ENCODE assay signal across 22 cellular contexts in genomic region chr20:64066984-64067605, GRCh38. TPM values are rescaled to one million over a fixed set of nuclear protein-coding genes. Genes with fewer than 3 reads are reported as not detected.
DNase-seq lines count a peak whose midpoint lies in the region; ATAC-seq and TF ChIP-seq lines count a peak whose summit lies in the region.
"Had no signal": no experiment of that assay in that cellular context is flagged by ENCODE, and none has a peak within 500 bp of the region (broad histone marks: within the 10 kb centered on the region; RNA-seq: fewer than 3 reads in every experiment).

No MANE protein-coding gene starts in this region.

- no peaks in the 10 kb centered on the region for H3K27me3 ChIP-seq in trophoblast cell (ENCODE audit: insufficient read depth, low read length)
- no peaks in the 10 kb centered on the region for H3K27me3 ChIP-seq in H7 (ENCODE audit: control insufficient read depth, insufficient read depth, low read length)
- H3K27me3 ChIP-seq: body of pancreas, right atrium auricular region had no signal

- H3K27ac ChIP-seq in trophoblast cell (ENCODE audit: low read depth, low read length), result no peak overlapping the region
- H3K27ac ChIP-seq: body of pancreas, coronary artery, right atrium auricular region had no signal

- DNase-seq in activated CD8-positive, alpha-beta T cell treated with anti-CD3 and anti-CD28 coated beads, Interleukin-2, amount 10 ng/mL, durations not matched to agents 7 days and 5 days, result no peak
- DNase-seq in activated CD8-positive, alpha-beta T cell treated with anti-CD3 and anti-CD28 coated beads for 36 hours, result no peak
- DNase-seq in activated CD4-positive, alpha-beta memory T cell treated with anti-CD3 and anti-CD28 coated beads, Interleukin-2, amount 10 ng/mL, durations not matched to agents 7 days and 5 days, result no peak
- DNase-seq in neural crest cell (ENCODE audit: low read depth, low spot score) (no peak), trophoblast cell (no peak), cerebellar cortex (ENCODE audit: low spot score) (no peak), H7 (no peak)
- DNase-seq: body of pancreas; CD4-positive, CD25-positive, alpha-beta regulatory T cell; DMS79 treated with DMSO at 0.1 percent for 48 hours; NCI-H1930; SHP77 treated with DMSO at 0.1 percent for 48 hours; stimulated activated CD4-positive, alpha-beta T cell treated with anti-CD3 and anti-CD28 coated beads, Interleukin-15, amount 100 ng/mL, for 24 hours had no signal

- H3K27ac Mint-ChIP-seq in activated CD8-positive, alpha-beta T cell treated with anti-CD3 and anti-CD28 coated beads, Interleukin-2, amount 10 ng/mL, durations not matched to agents 7 days and 5 days, result peak overlapping the region; percentile 95
- H3K27ac Mint-ChIP-seq in activated CD8-positive, alpha-beta T cell treated with anti-CD3 and anti-CD28 coated beads for 36 hours, result no peak overlapping the region
- H3K27ac Mint-ChIP-seq in IgD-negative memory B cell (peak overlapping the region in 2 of 3 donors; percentile 73 to 87), neural crest cell (ENCODE audit: unreplicated experiment) (no peak overlapping the region)
- peak overlapping the region; percentile 89 for H3K27ac Mint-ChIP-seq in activated CD4-positive, alpha-beta memory T cell treated with anti-CD3 and anti-CD28 coated beads, Interleukin-2, amount 10 ng/mL, durations not matched to agents 7 days and 5 days
- H3K27ac Mint-ChIP-seq: activated naive CD8-positive, alpha-beta T cell; stimulated activated naive CD8-positive, alpha-beta T cell treated with anti-CD3 and anti-CD28 coated beads, Interleukin-15, Interleukin-2, amounts not matched to agents 100 ng/mL and 50 ng/mL, for 24 hours; type B pancreatic cell had no signal

- H3K9ac ChIP-seq in trophoblast cell (ENCODE audit: low read length), result no peak overlapping the region

- no peak for TF ChIP-seq CTCF in activated CD8-positive, alpha-beta T cell treated with anti-CD3 and anti-CD28 coated beads for 36 hours (IDR thresholded peaks at IDR 0.05)
- TF ChIP-seq CTCF in neural crest cell (conservative IDR thresholded peaks at IDR 0.05), result no peak

- no peak overlapping the region for H3K18ac ChIP-seq in trophoblast cell (ENCODE audit: low read length)

- no peak for ATAC-seq in activated CD8-positive, alpha-beta T cell treated with anti-CD3 and anti-CD28 coated beads, Interleukin-2, amount 10 ng/mL, durations not matched to agents 7 days and 5 days
- ATAC-seq in activated CD8-positive, alpha-beta T cell treated with anti-CD3 and anti-CD28 coated beads for 36 hours, result no peak
- ATAC-seq: body of pancreas had no signal

- H3K9me3 ChIP-seq in trophoblast cell (ENCODE audit: insufficient read depth, low read depth, low read length), result no peaks in the 10 kb centered on the region
- H3K9me3 ChIP-seq: body of pancreas, right atrium auricular region had no signal

- peaks cover 12% of the 10 kb centered on the region for H3K79me1 ChIP-seq in trophoblast cell (ENCODE audit: low read length)

- H4K91ac ChIP-seq in trophoblast cell (ENCODE audit: low read depth, low read length), result no peak overlapping the region

- peak overlapping the region; percentile 12 for H3K4me3 Mint-ChIP-seq in activated CD8-positive, alpha-beta T cell treated with anti-CD3 and anti-CD28 coated beads, Interleukin-2, amount 10 ng/mL, durations not matched to agents 7 days and 5 days
- H3K4me3 Mint-ChIP-seq in activated CD8-positive, alpha-beta T cell treated with anti-CD3 and anti-CD28 coated beads for 36 hours, result no peak overlapping the region
- no peak overlapping the region for H3K4me3 Mint-ChIP-seq in IgD-negative memory B cell
- peak overlapping the region; percentile 54 for H3K4me3 Mint-ChIP-seq in activated CD4-positive, alpha-beta memory T cell treated with anti-CD3 and anti-CD28 coated beads, Interleukin-2, amount 10 ng/mL, durations not matched to agents 7 days and 5 days
- H3K4me3 Mint-ChIP-seq in neural crest cell, result peak overlapping the region; percentile 19
- H3K4me3 Mint-ChIP-seq: activated naive CD8-positive, alpha-beta T cell; stimulated activated naive CD8-positive, alpha-beta T cell treated with anti-CD3 and anti-CD28 coated beads, Interleukin-15, Interleukin-2, amounts not matched to agents 100 ng/mL and 50 ng/mL, for 24 hours; type B pancreatic cell had no signal

- CTCF ChIA-PET in activated CD8-positive, alpha-beta T cell treated with anti-CD3 and anti-CD28 coated beads, Interleukin-2, amount 10 ng/mL, durations not matched to agents 7 days and 5 days (lab: Charles Lee), result interaction anchor here (1.6 to 2.0 kb wide), 2 partner anchors 10 to 54 kb away, joined by 6 to 7 read pairs; no protein-coding TSS in a partner anchor
- CTCF ChIA-PET in activated CD8-positive, alpha-beta T cell treated with anti-CD3 and anti-CD28 coated beads for 36 hours (lab: Charles Lee), result interaction anchor here (1.0 to 1.2 kb wide), 2 partner anchors 8 to 16 kb away, joined by 4 to 5 read pairs; no protein-coding TSS in a partner anchor
- CTCF ChIA-PET in activated CD4-positive, alpha-beta memory T cell treated with anti-CD3 and anti-CD28 coated beads, Interleukin-2, amount 10 ng/mL, durations not matched to agents 7 days and 5 days (lab: Charles Lee), result interaction anchor here (2.3 kb wide), 1 partner anchor 11 kb away, joined by 12 read pairs; the partner anchor contains the start of gene RGS19

- H3K9me3 Mint-ChIP-seq in activated CD8-positive, alpha-beta T cell treated with anti-CD3 and anti-CD28 coated beads, Interleukin-2, amount 10 ng/mL, durations not matched to agents 7 days and 5 days (ENCODE audit: insufficient read depth), result no peaks in the 10 kb centered on the region
- H3K9me3 Mint-ChIP-seq in activated CD8-positive, alpha-beta T cell treated with anti-CD3 and anti-CD28 coated beads for 36 hours, result no peaks in the 10 kb centered on the region
- H3K9me3 Mint-ChIP-seq in IgD-negative memory B cell (no peaks in the 10 kb centered on the region), neural crest cell (no peaks in the 10 kb centered on the region)
- no peaks in the 10 kb centered on the region for H3K9me3 Mint-ChIP-seq in activated CD4-positive, alpha-beta memory T cell treated with anti-CD3 and anti-CD28 coated beads, Interleukin-2, amount 10 ng/mL, durations not matched to agents 7 days and 5 days
- H3K9me3 Mint-ChIP-seq: CD4-positive, CD25-positive, alpha-beta regulatory T cell; stimulated activated naive CD8-positive, alpha-beta T cell treated with anti-CD3 and anti-CD28 coated beads, Interleukin-15, Interleukin-2, amounts not matched to agents 100 ng/mL and 50 ng/mL, for 24 hours; type B pancreatic cell had no signal

- H2AK5ac ChIP-seq in trophoblast cell (ENCODE audit: low read length), result no peak overlapping the region

- H3K4me3 ChIP-seq in trophoblast cell (ENCODE audit: low read depth, low read length) (no peak overlapping the region), H7 (ENCODE audit: insufficient read depth, low read depth, low read length) (no peak overlapping the region)
- H3K4me3 ChIP-seq: body of pancreas, coronary artery, right atrium auricular region had no signal

- no peak overlapping the region for H4K12ac ChIP-seq in trophoblast cell (ENCODE audit: low read depth, low read length)

- H3K14ac ChIP-seq in trophoblast cell (ENCODE audit: low read length), result no peak overlapping the region

- intact Hi-C loops in activated CD8-positive, alpha-beta T cell treated with anti-CD3 and anti-CD28 coated beads for 36 hours (cut with micrococcal nuclease), result loop anchor here (10.0 kb wide), 1 partner anchor 92 kb away; the partner anchor contains the start of gene SAMD10

- no peak overlapping the region for H4K8ac ChIP-seq in trophoblast cell (ENCODE audit: low read depth, low read length)

- H3K4me1 Mint-ChIP-seq in activated CD8-positive, alpha-beta T cell treated with anti-CD3 and anti-CD28 coated beads, Interleukin-2, amount 10 ng/mL, durations not matched to agents 7 days and 5 days (ENCODE audit: low read depth), result peaks cover 66% of the 10 kb centered on the region
- H3K4me1 Mint-ChIP-seq in activated CD8-positive, alpha-beta T cell treated with anti-CD3 and anti-CD28 coated beads for 36 hours (ENCODE audit: low read depth), result peaks cover 35% of the 10 kb centered on the region
- H3K4me1 Mint-ChIP-seq in IgD-negative memory B cell (peaks cover 17 to 37% (median 28%) of the 10 kb centered on the region in 3 donors), neural crest cell (peaks cover 23% of the 10 kb centered on the region)
- peaks cover 63% of the 10 kb centered on the region for H3K4me1 Mint-ChIP-seq in activated CD4-positive, alpha-beta memory T cell treated with anti-CD3 and anti-CD28 coated beads, Interleukin-2, amount 10 ng/mL, durations not matched to agents 7 days and 5 days

- H3K4ac ChIP-seq in trophoblast cell (ENCODE audit: low read depth, low read length), result no peak overlapping the region

- H3K23ac ChIP-seq in trophoblast cell (ENCODE audit: low read length), result no peak overlapping the region

- H2BK12ac ChIP-seq in trophoblast cell (ENCODE audit: low read length), result no peak overlapping the region

- H3K36me3 ChIP-seq in trophoblast cell (ENCODE audit: control insufficient read depth in 1 of 2, insufficient read depth in 2 of 2, low read length in 2 of 2) (peaks cover 0 to 7% of the 10 kb centered on the region in 2 experiments), H7 (replicated peaks; ENCODE audit: control insufficient read depth, insufficient read depth, low read length) (no peaks in the 10 kb centered on the region; the same call in 1 of the 2 replicates)
- H3K36me3 ChIP-seq: right atrium auricular region had no signal

- POLR2A ChIA-PET in activated CD8-positive, alpha-beta T cell treated with anti-CD3 and anti-CD28 coated beads, Interleukin-2, amount 10 ng/mL, durations not matched to agents 7 days and 5 days (lab: Charles Lee), result interaction anchor here (0.6 to 2.6 kb wide), 3 partner anchors 10 to 134 kb away, joined by 3 to 11 read pairs (median 5); partner anchors contain the start of genes OPRL1 and RGS19
- POLR2A ChIA-PET in activated CD8-positive, alpha-beta T cell treated with anti-CD3 and anti-CD28 coated beads for 36 hours (lab: Charles Lee), result interaction anchor here (0.7 to 1.9 kb wide), 5 partner anchors 9 to 79 kb away, joined by 3 to 7 read pairs (median 4); partner anchors contain the start of genes OPRL1 and RGS19
- POLR2A ChIA-PET in activated CD4-positive, alpha-beta memory T cell treated with anti-CD3 and anti-CD28 coated beads, Interleukin-2, amount 10 ng/mL, durations not matched to agents 7 days and 5 days (lab: Charles Lee), result interaction anchor here (1.1 to 4.6 kb wide), 5 partner anchors 11 to 530 kb away, joined by 3 to 74 read pairs (median 5); partner anchors contain the start of genes LKAAEAR1, OPRL1 and RGS19

- H2BK120ac ChIP-seq in trophoblast cell (ENCODE audit: insufficient read depth, low read length, poor library complexity), result no peak overlapping the region

- no peak overlapping the region for H3K4me2 ChIP-seq in trophoblast cell (ENCODE audit: low read length)

- peaks cover 4% of the 10 kb centered on the region for H3K36me3 Mint-ChIP-seq in activated CD8-positive, alpha-beta T cell treated with anti-CD3 and anti-CD28 coated beads, Interleukin-2, amount 10 ng/mL, durations not matched to agents 7 days and 5 days (ENCODE audit: low read depth)
- H3K36me3 Mint-ChIP-seq in activated CD8-positive, alpha-beta T cell treated with anti-CD3 and anti-CD28 coated beads for 36 hours (ENCODE audit: low read depth), result no peaks in the 10 kb centered on the region
- peaks cover 1% of the 10 kb centered on the region for H3K36me3 Mint-ChIP-seq in IgD-negative memory B cell
- peaks cover 9% of the 10 kb centered on the region for H3K36me3 Mint-ChIP-seq in activated CD4-positive, alpha-beta memory T cell treated with anti-CD3 and anti-CD28 coated beads, Interleukin-2, amount 10 ng/mL, durations not matched to agents 7 days and 5 days (ENCODE audit: low read depth)
- H3K36me3 Mint-ChIP-seq in neural crest cell (ENCODE audit: low read depth), result no peaks in the 10 kb centered on the region
- H3K36me3 Mint-ChIP-seq: activated naive CD8-positive, alpha-beta T cell; CD4-positive, CD25-positive, alpha-beta regulatory T cell; type B pancreatic cell had no signal

- peaks cover 12% of the 10 kb centered on the region for H3K79me2 ChIP-seq in trophoblast cell (ENCODE audit: control insufficient read depth, insufficient read depth, low read length, poor library complexity)

- no peaks in the 10 kb centered on the region for H3K27me3 Mint-ChIP-seq in activated CD8-positive, alpha-beta T cell treated with anti-CD3 and anti-CD28 coated beads, Interleukin-2, amount 10 ng/mL, durations not matched to agents 7 days and 5 days (ENCODE audit: low read depth)
- no peaks in the 10 kb centered on the region for H3K27me3 Mint-ChIP-seq in activated CD8-positive, alpha-beta T cell treated with anti-CD3 and anti-CD28 coated beads for 36 hours
- H3K27me3 Mint-ChIP-seq in IgD-negative memory B cell (peaks cover 4% of the 10 kb centered on the region), neural crest cell (ENCODE audit: low read depth) (no peaks in the 10 kb centered on the region)
- H3K27me3 Mint-ChIP-seq in activated CD4-positive, alpha-beta memory T cell treated with anti-CD3 and anti-CD28 coated beads, Interleukin-2, amount 10 ng/mL, durations not matched to agents 7 days and 5 days, result no peaks in the 10 kb centered on the region
- H3K27me3 Mint-ChIP-seq: activated naive CD8-positive, alpha-beta T cell; CD4-positive, CD25-positive, alpha-beta regulatory T cell; stimulated activated naive CD8-positive, alpha-beta T cell treated with anti-CD3 and anti-CD28 coated beads, Interleukin-15, Interleukin-2, amounts not matched to agents 100 ng/mL and 50 ng/mL, for 24 hours; type B pancreatic cell had no signal

- H2BK5ac ChIP-seq in trophoblast cell (ENCODE audit: low read depth, low read length, poor library complexity), result no peak overlapping the region

- H2AFZ ChIP-seq in trophoblast cell (ENCODE audit: insufficient read depth, low read length, poor library complexity), result no peak overlapping the region

- no CpG with 5 or more reads among the region's 6 CpGs for WGBS in trophoblast cell (ENCODE audit: extremely low coverage, insufficient coverage, insufficient read length)

- H3K4me1 ChIP-seq in trophoblast cell (ENCODE audit: control insufficient read depth in 1 of 2, insufficient read depth in 2 of 2, low read length in 2 of 2), result peaks cover 14 to 18% of the 10 kb centered on the region in 2 experiments

RNA-seq across cellular contexts. Expression of gene TCEA2, which starts 4.1 kb away (rescaled TPM):
- 10 to 100 TPM; 49.6 to 55.3 TPM for total RNA-seq in activated CD8-positive, alpha-beta T cell treated with anti-CD3 and anti-CD28 coated beads, Interleukin-2, amount 10 ng/mL, durations not matched to agents 7 days and 5 days
- 10 to 100 TPM; 30.0 to 33.0 TPM for total RNA-seq in activated CD8-positive, alpha-beta T cell treated with anti-CD3 and anti-CD28 coated beads for 36 hours
- 41.3 TPM for polyA plus RNA-seq in IgD-negative memory B cell
- 10 to 100 TPM; 66.3 to 74.1 TPM for total RNA-seq in activated CD4-positive, alpha-beta memory T cell treated with anti-CD3 and anti-CD28 coated beads, Interleukin-2, amount 10 ng/mL, durations not matched to agents 7 days and 5 days
- total RNA-seq in neural crest cell, result 82.5 and 83.3 TPM in 2 replicates
- 55.8 and 60.4 TPM in 2 replicates for polyA plus RNA-seq in trophoblast cell (2013)
- total RNA-seq in H7 (2014; rRNA removed; shearing (Covaris generic)), result 27.3 and 29.4 TPM in 2 replicates

RNA-seq across cellular contexts. Expression of gene RGS19, which starts 12.2 kb away (rescaled TPM):
- total RNA-seq in activated CD8-positive, alpha-beta T cell treated with anti-CD3 and anti-CD28 coated beads, Interleukin-2, amount 10 ng/mL, durations not matched to agents 7 days and 5 days, result 100 to 1,000 TPM; 130 to 135 TPM
- 10 to 100 TPM; 42.5 to 44.1 TPM for total RNA-seq in activated CD8-positive, alpha-beta T cell treated with anti-CD3 and anti-CD28 coated beads for 36 hours
- 202 TPM for polyA plus RNA-seq in IgD-negative memory B cell
- total RNA-seq in activated CD4-positive, alpha-beta memory T cell treated with anti-CD3 and anti-CD28 coated beads, Interleukin-2, amount 10 ng/mL, durations not matched to agents 7 days and 5 days, result 100 to 1,000 TPM; 119 to 122 TPM
- 11.1 and 11.7 TPM in 2 replicates for total RNA-seq in neural crest cell
- 7.5 and 8.3 TPM in 2 replicates for polyA plus RNA-seq in trophoblast cell (2013)
- total RNA-seq in H7 (2014; rRNA removed; shearing (Covaris generic)), result 24.3 and 27.0 TPM in 2 replicates

RNA-seq across cellular contexts. Expression of gene OPRL1, which starts 12.8 kb away (rescaled TPM):
- 1 to 10 TPM; 1.5 to 2.0 TPM for total RNA-seq in activated CD8-positive, alpha-beta T cell treated with anti-CD3 and anti-CD28 coated beads, Interleukin-2, amount 10 ng/mL, durations not matched to agents 7 days and 5 days
- under 1 TPM; 0.61 to 0.63 TPM for total RNA-seq in activated CD8-positive, alpha-beta T cell treated with anti-CD3 and anti-CD28 coated beads for 36 hours
- 3.7 TPM for polyA plus RNA-seq in IgD-negative memory B cell
- total RNA-seq in activated CD4-positive, alpha-beta memory T cell treated with anti-CD3 and anti-CD28 coated beads, Interleukin-2, amount 10 ng/mL, durations not matched to agents 7 days and 5 days, result 1 to 10 TPM; 1.2 to 1.6 TPM
- 0.93 and 0.96 TPM in 2 replicates for total RNA-seq in neural crest cell
- polyA plus RNA-seq in trophoblast cell (2013), result 1.1 and 1.4 TPM in 2 replicates
- 2.4 and 4.4 TPM in 2 replicates for total RNA-seq in H7 (2014; rRNA removed; shearing (Covaris generic))

RNA-seq across cellular contexts. Expression of gene LKAAEAR1, which starts 17.1 kb away (rescaled TPM):
- under 1 TPM; 0.34 to 0.61 TPM for total RNA-seq in activated CD8-positive, alpha-beta T cell treated with anti-CD3 and anti-CD28 coated beads, Interleukin-2, amount 10 ng/mL, durations not matched to agents 7 days and 5 days
- under 1 TPM; 0.43 TPM for total RNA-seq in activated CD8-positive, alpha-beta T cell treated with anti-CD3 and anti-CD28 coated beads for 36 hours
- polyA plus RNA-seq in IgD-negative memory B cell, result 0.83 TPM
- under 1 TPM in 1 of 2 experiments, not detected in 1; 0.38 TPM for total RNA-seq in activated CD4-positive, alpha-beta memory T cell treated with anti-CD3 and anti-CD28 coated beads, Interleukin-2, amount 10 ng/mL, durations not matched to agents 7 days and 5 days
- not detected in 2 replicates for total RNA-seq in neural crest cell
- not detected in 2 replicates for polyA plus RNA-seq in trophoblast cell (2013)
- 0.45 TPM in 1 of 2 replicates, not detected in the other for total RNA-seq in H7 (2014; rRNA removed; shearing (Covaris generic))
- total RNA-seq: CD4-positive, CD25-positive, alpha-beta regulatory T cell; endothelial cell of umbilical vein; NCI-H460; right atrium auricular region had no signal
- polyA plus RNA-seq: keratinocyte had no signal

RNA-seq across cellular contexts. Expression of gene SOX18, which starts 17.7 kb away (rescaled TPM):
- total RNA-seq in activated CD8-positive, alpha-beta T cell treated with anti-CD3 and anti-CD28 coated beads, Interleukin-2, amount 10 ng/mL, durations not matched to agents 7 days and 5 days, result under 1 TPM; 0.13 to 0.21 TPM
- total RNA-seq in activated CD8-positive, alpha-beta T cell treated with anti-CD3 and anti-CD28 coated beads for 36 hours, result not detected
- polyA plus RNA-seq in IgD-negative memory B cell, result not detected
- under 1 TPM; 0.25 TPM for total RNA-seq in activated CD4-positive, alpha-beta memory T cell treated with anti-CD3 and anti-CD28 coated beads, Interleukin-2, amount 10 ng/mL, durations not matched to agents 7 days and 5 days
- total RNA-seq in neural crest cell, result not detected in 2 replicates
- 0.58 and 0.89 TPM in 2 replicates for polyA plus RNA-seq in trophoblast cell (2013)
- total RNA-seq in H7 (2014; rRNA removed; shearing (Covaris generic)), result 0.52 and 1.2 TPM in 2 replicates
- total RNA-seq: CD4-positive, CD25-positive, alpha-beta regulatory T cell had no signal
- polyA plus RNA-seq: CD4-positive, CD25-positive, alpha-beta regulatory T cell; keratinocyte had no signal

Comparison
In these comparisons a context has a peak if more than half of its experiments do, and no peak if none do; other contexts are left out.
1. H3K27ac Mint-ChIP-seq: peak in activated CD8-positive, alpha-beta T cell treated with anti-CD3 and anti-CD28 coated beads, Interleukin-2, amount 10 ng/mL, durations not matched to agents 7 days and 5 days (single experiment), IgD-negative memory B cell (2 of 3) and activated CD4-positive, alpha-beta memory T cell treated with anti-CD3 and anti-CD28 coated beads, Interleukin-2, amount 10 ng/mL, durations not matched to agents 7 days and 5 days (single experiment); none in activated CD8-positive, alpha-beta T cell treated with anti-CD3 and anti-CD28 coated beads for 36 hours (single experiment) and neural crest cell (single experiment).
2. H3K4me3 Mint-ChIP-seq: peak in activated CD8-positive, alpha-beta T cell treated with anti-CD3 and anti-CD28 coated beads, Interleukin-2, amount 10 ng/mL, durations not matched to agents 7 days and 5 days (single experiment), activated CD4-positive, alpha-beta memory T cell treated with anti-CD3 and anti-CD28 coated beads, Interleukin-2, amount 10 ng/mL, durations not matched to agents 7 days and 5 days (single experiment) and neural crest cell (single experiment); none in activated CD8-positive, alpha-beta T cell treated with anti-CD3 and anti-CD28 coated beads for 36 hours (single experiment) and IgD-negative memory B cell (0 of 4).